Comparison of ENCODE assay signal across 15 cellular contexts in the genomic region with DNA sequence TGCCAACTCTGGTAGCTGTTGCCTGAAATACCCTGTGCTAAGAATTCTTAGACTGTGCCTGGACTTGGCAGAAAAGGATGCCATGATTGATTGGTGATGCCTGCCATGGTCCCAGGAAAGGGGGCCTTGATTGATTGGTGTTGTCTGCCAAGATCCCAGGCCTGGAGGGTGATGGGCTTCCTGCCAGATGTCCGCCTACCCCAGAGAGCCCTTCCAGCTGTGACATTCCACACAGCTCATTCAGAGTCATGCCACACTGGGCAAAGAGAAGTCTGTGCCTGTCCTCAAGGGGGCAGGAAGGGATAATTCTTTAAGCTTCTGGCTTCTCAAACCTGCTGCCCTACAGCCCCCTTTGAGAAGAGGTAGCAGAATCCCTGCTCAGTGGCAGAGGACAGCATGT. TPM values are rescaled to one million over a fixed set of nuclear protein-coding genes. Genes with fewer than 3 reads are reported as not detected.
A peak's percentile ranks its signal among the peaks of the same experiment; 100 is the strongest.
DNase-seq lines count a peak whose midpoint lies in the region; TF ChIP-seq lines count a peak whose summit lies in the region.
"Had no signal": no experiment of that assay in that cellular context is flagged by ENCODE, and none has a peak within 500 bp of the region (broad histone marks: within the 10 kb centered on the region; RNA-seq: fewer than 3 reads in every experiment).

No MANE protein-coding gene starts in this region.

- H3K27me3 Mint-ChIP-seq in type B pancreatic cell = peaks cover 11% of the 10 kb centered on the region

- no peaks in the 10 kb centered on the region for H3K36me3 Mint-ChIP-seq in type B pancreatic cell

- H3K27ac Mint-ChIP-seq in type B pancreatic cell = no peak overlapping the region
- H3K27ac Mint-ChIP-seq: activated CD4-positive, alpha-beta T cell treated with anti-CD3 and anti-CD28 coated beads, Interleukin-2, amount 10 ng/mL, durations not matched to agents 7 days and 5 days had no signal

- no peak for TF ChIP-seq CTCF in type B pancreatic cell (conservative IDR thresholded peaks at IDR 0.05)

- H3K9me3 Mint-ChIP-seq in type B pancreatic cell = no peaks in the 10 kb centered on the region
- H3K9me3 Mint-ChIP-seq: activated CD4-positive, alpha-beta T cell treated with anti-CD3 and anti-CD28 coated beads, Interleukin-2, amount 10 ng/mL, durations not matched to agents 7 days and 5 days had no signal

- no peaks in the 10 kb centered on the region for H3K4me1 Mint-ChIP-seq in type B pancreatic cell (ENCODE audit: unreplicated experiment)
- H3K4me1 Mint-ChIP-seq: activated CD4-positive, alpha-beta T cell treated with anti-CD3 and anti-CD28 coated beads, Interleukin-2, amount 10 ng/mL, durations not matched to agents 7 days and 5 days had no signal

- DNase-seq in DMS 273 treated with DMSO at 0.1 percent for 48 hours (lab: John Stamatoyannopoulos, UW) (peak; percentile 30), LHCN-M2 (ENCODE audit: low read depth) (peak; percentile 8), astrocyte of the hippocampus (ENCODE audit: low read depth, low spot score) (peak; percentile 34), myocyte (ENCODE audit: low read depth) (peak; percentile 15), type B pancreatic cell (ENCODE audit: extremely low spot score, unreplicated experiment) (no peak), NCI-H510A treated with DMSO at 0.1 percent for 48 hours (lab: John Stamatoyannopoulos, UW) (no peak)
- DNase-seq in activated T-cell treated with anti-CD3 and anti-CD28 coated beads, Interleukin-2, amount 50 U/mL, for 48 hours = no peak
- DNase-seq: activated CD4-positive, alpha-beta T cell treated with anti-CD3 and anti-CD28 coated beads, Interleukin-2, amount 10 ng/mL, durations not matched to agents 7 days and 5 days; activated naive CD4-positive, alpha-beta T cell; DMS153; dorsolateral prefrontal cortex; heart left ventricle; mesenchymal stem cell; upper lobe of right lung had no signal

- no peak overlapping the region for H3K4me3 Mint-ChIP-seq in type B pancreatic cell
- H3K4me3 Mint-ChIP-seq: activated CD4-positive, alpha-beta T cell treated with anti-CD3 and anti-CD28 coated beads, Interleukin-2, amount 10 ng/mL, durations not matched to agents 7 days and 5 days had no signal

RNA-seq across cellular contexts. Expression of a gene that starts 24.6 kb away (rescaled TPM):
- total RNA-seq in LHCN-M2 (2014; rRNA removed) = not detected in 2 replicates
- not detected for polyA plus RNA-seq in LHCN-M2 (2012)
- total RNA-seq in myocyte = not detected in 2 replicates
- not detected for polyA plus RNA-seq in myocyte (2012)
- 3.6 and 7.5 TPM in 2 replicates for total RNA-seq in type B pancreatic cell (ENCODE audit: low replicate concordance)
- total RNA-seq: activated CD4-positive, alpha-beta T cell treated with anti-CD3 and anti-CD28 coated beads, Interleukin-2, amount 10 ng/mL, durations not matched to agents 7 days and 5 days; SJSA1 had no signal

RNA-seq across cellular contexts. Expression of a gene that starts 40.1 kb away (rescaled TPM):
- not detected in 2 replicates for total RNA-seq in LHCN-M2 (2014; rRNA removed)
- polyA plus RNA-seq in LHCN-M2 (2012) = not detected
- not detected in 2 replicates for total RNA-seq in myocyte
- 0.24 TPM for polyA plus RNA-seq in myocyte (2012)
- 0.31 and 0.36 TPM in 2 replicates for total RNA-seq in type B pancreatic cell (ENCODE audit: low replicate concordance)
- total RNA-seq: activated CD4-positive, alpha-beta T cell treated with anti-CD3 and anti-CD28 coated beads, Interleukin-2, amount 10 ng/mL, durations not matched to agents 7 days and 5 days; SJSA1 had no signal

Comparison
In these comparisons a context has a peak if more than half of its experiments do, and no peak if none do; other contexts are left out.
1. DNase-seq: peak in DMS 273 treated with DMSO at 0.1 percent for 48 hours (single experiment), LHCN-M2 (single experiment), astrocyte of the hippocampus (single experiment) and myocyte (single experiment); none in activated T-cell treated with anti-CD3 and anti-CD28 coated beads, Interleukin-2, amount 50 U/mL, for 48 hours (0 of 2), type B pancreatic cell (single experiment) and NCI-H510A treated with DMSO at 0.1 percent for 48 hours (single experiment).